10 cellular contexts compared by ENCODE assay signal in the genomic region with DNA sequence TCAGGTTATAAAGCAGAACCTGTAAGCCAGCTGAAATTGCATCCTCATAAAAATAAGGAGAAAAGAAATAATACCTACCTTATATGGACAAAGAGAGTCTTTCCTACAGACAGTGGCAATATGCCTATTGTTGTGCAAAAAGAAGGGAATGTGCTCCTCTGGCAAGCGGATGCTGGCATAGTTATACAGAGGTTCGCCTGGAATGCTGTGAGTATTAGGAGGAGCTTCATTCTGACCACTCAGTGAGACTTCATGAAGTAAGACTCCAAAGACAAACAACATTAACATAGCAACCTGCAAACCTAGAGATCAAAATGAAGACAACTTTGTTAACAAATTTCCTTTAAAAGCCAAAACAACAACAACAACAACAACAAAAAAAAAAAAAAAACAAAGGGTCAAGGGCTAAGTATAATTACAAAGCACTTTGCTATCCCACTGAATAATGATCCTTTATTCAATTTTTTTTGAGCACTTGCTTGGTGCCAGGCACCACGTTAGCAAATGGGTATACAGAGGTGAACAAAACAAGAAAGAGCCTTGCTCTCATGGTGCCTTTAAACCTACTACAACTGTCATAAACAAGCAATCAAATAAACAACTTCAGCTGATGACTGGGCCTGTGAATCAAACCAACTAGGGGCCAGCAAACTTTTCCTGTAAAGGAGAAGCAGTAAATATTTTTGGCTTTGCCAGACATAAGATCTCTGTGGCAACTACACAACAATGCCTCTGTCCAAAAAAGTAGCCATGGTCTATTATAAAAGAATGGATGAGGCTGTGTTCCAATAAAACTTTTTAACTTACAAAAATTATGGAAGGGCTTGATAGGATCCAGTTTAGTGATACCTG. TPM values are rescaled to one million over a fixed set of nuclear protein-coding genes. Genes with fewer than 3 reads are reported as not detected.
DNase-seq lines count a peak whose midpoint lies in the region; ATAC-seq, FAIRE-seq and TF ChIP-seq lines count a peak whose summit lies in the region.
"Had no signal": no experiment of that assay in that cellular context is flagged by ENCODE, and none has a peak within 500 bp of the region (broad histone marks: within the 10 kb centered on the region; RNA-seq: fewer than 3 reads in every experiment).

No MANE protein-coding gene starts in this region.

- intact Hi-C loops in MCF 10A (cut with micrococcal nuclease): loop anchor here (5.0 kb wide), 1 partner anchor 78 kb away; no protein-coding TSS in a partner anchor

- POLR2A ChIA-PET in MCF 10A (lab: Yijun Ruan, JAX): interaction anchor here (9.3 kb wide), 1 partner anchor 73 kb away, joined by 94 read pairs; a partner anchor contains a TSS

- H3K9me3 ChIP-seq in skeletal muscle satellite cell (replicated peaks; ENCODE audit: low read length): no peaks in the 10 kb centered on the region
- H3K9me3 ChIP-seq in effector memory CD4-positive, alpha-beta T cell (ENCODE audit: control insufficient read depth, low read length): no peaks in the 10 kb centered on the region

- no peak overlapping the region for H3K27ac ChIP-seq in effector memory CD4-positive, alpha-beta T cell (ENCODE audit: insufficient read depth, low read length, poor library complexity, severe bottlenecking)

- H3K4me3 ChIP-seq in skeletal muscle satellite cell (ENCODE audit: low read length): no peak overlapping the region
- H3K4me3 ChIP-seq in effector memory CD4-positive, alpha-beta T cell (ENCODE audit: insufficient read depth, low read depth, low read length, poor library complexity, severe bottlenecking): no peak overlapping the region

- TF ChIP-seq CTCF in MCF 10A (IDR thresholded peaks at IDR 0.05; ENCODE audit: unreplicated experiment): no peak

- CTCF ChIA-PET in MCF 10A (lab: Yijun Ruan, JAX): interaction anchor here (0.6 to 0.8 kb wide), 2 partner anchors 35 to 802 kb away, joined by 3 to 4 read pairs; no protein-coding TSS in a partner anchor

- H3K36me3 ChIP-seq in skeletal muscle satellite cell (ENCODE audit: insufficient read depth, low read length): peaks cover 53% of the 10 kb centered on the region
- peaks cover 15% of the 10 kb centered on the region for H3K36me3 ChIP-seq in effector memory CD4-positive, alpha-beta T cell (ENCODE audit: control insufficient read depth, insufficient read depth, low read length)

- H3K9me3 Mint-ChIP-seq in MCF 10A (ENCODE audit: unreplicated experiment): no peaks in the 10 kb centered on the region
- H3K9me3 Mint-ChIP-seq: activated naive CD4-positive, alpha-beta T cell treated with anti-CD3 and anti-CD28 coated beads, Interleukin-2, amount 10 ng/mL, durations not matched to agents 7 days and 5 days had no signal

- FAIRE-seq in GM19239 (lab: Jason Lieb, UNC): peak; percentile 64

- DNase-seq in GM19239 (ENCODE audit: insufficient read length, low spot score): no peak
- DNase-seq in MCF 10A (ENCODE audit: unreplicated experiment): peak; percentile 35
- DNase-seq in iPS-NIHi11 (ENCODE audit: low spot score): peak; percentile 62
- DNase-seq in NCI-H2029 (lab: John Stamatoyannopoulos, UW): no peak
- DNase-seq in NCI-H2107 treated with DMSO at 0.1 percent for 48 hours (lab: John Stamatoyannopoulos, UW; ENCODE audit: unreplicated experiment): no peak
- DNase-seq in effector memory CD4-positive, alpha-beta T cell: no peak
- DNase-seq: activated naive CD4-positive, alpha-beta T cell treated with anti-CD3 and anti-CD28 coated beads, Interleukin-2, amount 10 ng/mL, durations not matched to agents 7 days and 5 days; OCI-M1 had no signal

- H3K4me3 Mint-ChIP-seq in MCF 10A (ENCODE audit: unreplicated experiment): no peak overlapping the region
- H3K4me3 Mint-ChIP-seq: activated naive CD4-positive, alpha-beta T cell treated with anti-CD3 and anti-CD28 coated beads, Interleukin-2, amount 10 ng/mL, durations not matched to agents 7 days and 5 days had no signal

- no peak for ATAC-seq in GM18868 (IDR thresholded peaks at IDR 0.05; ENCODE audit: unreplicated experiment)

- peaks cover 19% of the 10 kb centered on the region for H3K4me1 Mint-ChIP-seq in MCF 10A (ENCODE audit: insufficient read depth, unreplicated experiment)

- peaks cover 47% of the 10 kb centered on the region for H3K4me1 ChIP-seq in skeletal muscle satellite cell (ENCODE audit: control insufficient read depth, insufficient read depth, low read length)
- H3K4me1 ChIP-seq in effector memory CD4-positive, alpha-beta T cell (ENCODE audit: control insufficient read depth, insufficient read depth, low read length, poor library complexity, severe bottlenecking): peaks cover 8% of the 10 kb centered on the region

- peak overlapping the region; percentile 48 for H3K4me2 ChIP-seq in skeletal muscle satellite cell (ENCODE audit: low read length)

- H3K27me3 Mint-ChIP-seq in MCF 10A (ENCODE audit: insufficient read depth, unreplicated experiment): no peaks in the 10 kb centered on the region
- H3K27me3 Mint-ChIP-seq: activated naive CD4-positive, alpha-beta T cell treated with anti-CD3 and anti-CD28 coated beads, Interleukin-2, amount 10 ng/mL, durations not matched to agents 7 days and 5 days had no signal

- H3K9ac ChIP-seq in skeletal muscle satellite cell (ENCODE audit: low read depth, low read length): peak overlapping the region; percentile 68

- no TSS peak for BruUV-seq in MCF 10A (replicated peaks; lab: Mats Ljungman, UMichigan)

- peak overlapping the region; percentile 3 for H3K27ac Mint-ChIP-seq in MCF 10A (ENCODE audit: low read depth, unreplicated experiment)
- H3K27ac Mint-ChIP-seq: activated naive CD4-positive, alpha-beta T cell treated with anti-CD3 and anti-CD28 coated beads, Interleukin-2, amount 10 ng/mL, durations not matched to agents 7 days and 5 days had no signal

- peaks cover 58% of the 10 kb centered on the region for H3K36me3 Mint-ChIP-seq in MCF 10A (ENCODE audit: insufficient read depth, unreplicated experiment)

- no peaks in the 10 kb centered on the region for H3K27me3 ChIP-seq in skeletal muscle satellite cell (ENCODE audit: control insufficient read depth, insufficient read depth, low read length)
- no peaks in the 10 kb centered on the region for H3K27me3 ChIP-seq in effector memory CD4-positive, alpha-beta T cell (replicated peaks; ENCODE audit: control insufficient read depth, insufficient read depth, low read length, poor library complexity, severe bottlenecking)

RNA-seq across cellular contexts. Expression of a gene that starts 3.7 kb away (rescaled TPM):
- total RNA-seq in MCF 10A (2022): 40.9 and 41.7 TPM in 2 replicates
- 21.3 and 22.5 TPM in 2 replicates for total RNA-seq in skeletal muscle satellite cell (2012; rRNA removed)

RNA-seq across cellular contexts. Expression of a gene that starts 42.3 kb away (rescaled TPM):
- total RNA-seq in MCF 10A (2022): 50.2 and 52.4 TPM in 2 replicates
- total RNA-seq in skeletal muscle satellite cell (2012; rRNA removed): 28.8 and 32.2 TPM in 2 replicates

Comparison
In these comparisons a context has a peak if more than half of its experiments do, and no peak if none do; other contexts are left out.
1. DNase-seq: peak in MCF 10A (single experiment) and iPS-NIHi11 (single experiment); none in GM19239 (single experiment), NCI-H2029 (single experiment), NCI-H2107 treated with DMSO at 0.1 percent for 48 hours (single experiment) and effector memory CD4-positive, alpha-beta T cell (0 of 3).